ENCODE assay signal across 1 cellular context in the genomic region with DNA sequence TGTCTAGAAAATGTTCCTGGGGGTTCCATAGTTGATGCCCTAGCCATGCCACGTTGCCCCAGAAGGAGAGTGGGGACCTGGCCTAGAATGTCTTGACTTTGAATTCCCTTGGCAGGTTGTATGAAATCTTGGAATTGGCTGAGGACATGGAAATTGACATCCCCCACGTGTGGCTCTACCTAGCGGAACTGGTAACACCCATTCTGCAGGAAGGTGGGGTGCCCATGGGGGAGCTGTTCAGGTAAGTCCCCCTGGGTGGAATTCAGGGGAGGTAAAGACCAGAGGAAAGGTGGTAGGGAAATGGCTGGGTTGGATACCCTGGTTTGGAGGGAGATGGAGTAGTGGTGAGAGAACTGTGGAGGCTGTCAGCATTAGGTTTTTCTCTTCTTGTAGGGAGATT.
TF ChIP-seq lines count a peak whose summit lies in the region.

No MANE protein-coding gene starts in this region.

TF ChIP-seq in IMR-90, 13 proteins besides CTCF, POLR2A, EP300 and RAD21:
- TF ChIP-seq, protein P1, sequence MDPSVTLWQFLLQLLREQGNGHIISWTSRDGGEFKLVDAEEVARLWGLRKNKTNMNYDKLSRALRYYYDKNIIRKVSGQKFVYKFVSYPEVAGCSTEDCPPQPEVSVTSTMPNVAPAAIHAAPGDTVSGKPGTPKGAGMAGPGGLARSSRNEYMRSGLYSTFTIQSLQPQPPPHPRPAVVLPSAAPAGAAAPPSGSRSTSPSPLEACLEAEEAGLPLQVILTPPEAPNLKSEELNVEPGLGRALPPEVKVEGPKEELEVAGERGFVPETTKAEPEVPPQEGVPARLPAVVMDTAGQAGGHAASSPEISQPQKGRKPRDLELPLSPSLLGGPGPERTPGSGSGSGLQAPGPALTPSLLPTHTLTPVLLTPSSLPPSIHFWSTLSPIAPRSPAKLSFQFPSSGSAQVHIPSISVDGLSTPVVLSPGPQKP (IDR thresholded peaks at IDR 0.05; ENCODE audit: borderline replicate concordance, low read depth, low read length) = no peak
- TF ChIP-seq MAZ (IDR thresholded peaks at IDR 0.05; ENCODE audit: borderline replicate concordance, low read depth, low read length) (no peak), MXI1 (IDR thresholded peaks at IDR 0.05; ENCODE audit: borderline replicate concordance, low read depth, low read length) (no peak), SMC3 (IDR thresholded peaks at IDR 0.05; ENCODE audit: low read depth, low read length) (no peak), RCOR1 (IDR thresholded peaks at IDR 0.05; ENCODE audit: insufficient replicate concordance, low read length) (no peak), CEBPB (IDR thresholded peaks at IDR 0.05; ENCODE audit: low read depth, low read length) (no peak), CHD1 (IDR thresholded peaks at IDR 0.05; ENCODE audit: low read depth, low read length) (no peak), FOS (IDR thresholded peaks at IDR 0.05; ENCODE audit: low read depth, low read length) (no peak), RFX5 (IDR thresholded peaks at IDR 0.05; ENCODE audit: low read depth, low read length) (no peak), MAFK (IDR thresholded peaks at IDR 0.05; ENCODE audit: low read depth, low read length) (no peak), NFE2L2 (IDR thresholded peaks at IDR 0.05; ENCODE audit: low read depth, low read length) (no peak), BHLHE40 (IDR thresholded peaks at IDR 0.05; ENCODE audit: low read depth, low read length) (no peak)
- TF ChIP-seq, protein P2, sequence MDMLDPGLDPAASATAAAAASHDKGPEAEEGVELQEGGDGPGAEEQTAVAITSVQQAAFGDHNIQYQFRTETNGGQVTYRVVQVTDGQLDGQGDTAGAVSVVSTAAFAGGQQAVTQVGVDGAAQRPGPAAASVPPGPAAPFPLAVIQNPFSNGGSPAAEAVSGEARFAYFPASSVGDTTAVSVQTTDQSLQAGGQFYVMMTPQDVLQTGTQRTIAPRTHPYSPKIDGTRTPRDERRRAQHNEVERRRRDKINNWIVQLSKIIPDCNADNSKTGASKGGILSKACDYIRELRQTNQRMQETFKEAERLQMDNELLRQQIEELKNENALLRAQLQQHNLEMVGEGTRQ (IDR thresholded peaks at IDR 0.05; ENCODE audit: low read depth, low read length) = no peak
TF ChIP-seq in IMR-90: peak in this region for 0.
